1 cellular context compared by ENCODE assay signal in genomic region chr2:226799976-226800940, GRCh38.
TF ChIP-seq lines count a peak whose summit lies in the region.

No MANE protein-coding gene starts in this region.

TF ChIP-seq in HepG2, 621 proteins besides CTCF, POLR2A, EP300 and RAD21 (continued from another document and continues in another):
- peak; percentile 88 for TF ChIP-seq ZHX1 (CRISPR knock-in tag; IDR thresholded peaks at IDR 0.05; ENCODE audit: low read depth)
- peak; percentile 35; the same call in 1 of the 2 replicates for TF ChIP-seq KDM4B (CRISPR knock-in tag; IDR thresholded peaks at IDR 0.05)
- TF ChIP-seq ZNF576 (CRISPR knock-in tag; IDR thresholded peaks at IDR 0.05), result no peak
- TF ChIP-seq ZNF33B (CRISPR knock-in tag; IDR thresholded peaks at IDR 0.05), result peak; percentile 59; the same call in 1 of the 2 replicates
- TF ChIP-seq SP5 (CRISPR knock-in tag; IDR thresholded peaks at IDR 0.05; ENCODE audit: borderline replicate concordance, low read depth), result peak; percentile 98
- peak; percentile 86 for TF ChIP-seq TFE3 (CRISPR knock-in tag; IDR thresholded peaks at IDR 0.05)
- peak; percentile 28 for TF ChIP-seq IKZF4 (CRISPR knock-in tag; IDR thresholded peaks at IDR 0.05; ENCODE audit: borderline replicate concordance, low read depth, not compliant biosample characterization)
- peak; percentile 68; the same call in 1 of the 2 replicates for TF ChIP-seq ZHX2 (IDR thresholded peaks at IDR 0.05; ENCODE audit: low read depth)
- peak; percentile 28; the same call in 1 of the 2 replicates for TF ChIP-seq ZHX2 (CRISPR knock-in tag; IDR thresholded peaks at IDR 0.05; ENCODE audit: borderline replicate concordance)
- TF ChIP-seq ATF6 (CRISPR knock-in tag; conservative IDR thresholded peaks at IDR 0.05), result no peak; the same call in 1 of the 2 replicates
- TF ChIP-seq ZNF329 (CRISPR knock-in tag; IDR thresholded peaks at IDR 0.05; ENCODE audit: low read depth), result no peak
- TF ChIP-seq NFE2L1 (CRISPR knock-in tag; IDR thresholded peaks at IDR 0.05; ENCODE audit: borderline replicate concordance), result no peak
- peak; percentile 89 for TF ChIP-seq RBAK (CRISPR knock-in tag; IDR thresholded peaks at IDR 0.05)
- no peak for TF ChIP-seq ELK4 (CRISPR knock-in tag; IDR thresholded peaks at IDR 0.05; ENCODE audit: borderline replicate concordance)
- TF ChIP-seq DMAP1 (CRISPR knock-in tag; IDR thresholded peaks at IDR 0.05), result peak; percentile 73
- no peak for TF ChIP-seq RFX5 (IDR thresholded peaks at IDR 0.05; ENCODE audit: low read depth, low read length)
- no peak for TF ChIP-seq CREBL2 (CRISPR knock-in tag; IDR thresholded peaks at IDR 0.05; ENCODE audit: borderline replicate concordance)
- peak; percentile 100 for TF ChIP-seq RARA (CRISPR knock-in tag; IDR thresholded peaks at IDR 0.05)
- TF ChIP-seq THAP8 (CRISPR knock-in tag; IDR thresholded peaks at IDR 0.05; ENCODE audit: borderline replicate concordance), result 0 out of 2 replicates have a peak, but pooled peaks have one; percentile 12
- peak; percentile 39 for TF ChIP-seq KLF12 (CRISPR knock-in tag; IDR thresholded peaks at IDR 0.05; ENCODE audit: borderline replicate concordance)
- TF ChIP-seq ARID2 (CRISPR knock-in tag; IDR thresholded peaks at IDR 0.05; ENCODE audit: borderline replicate concordance), result 0 out of 2 replicates have a peak, but pooled peaks have one; percentile 50
- peak; percentile 73 for TF ChIP-seq ZNF414 (CRISPR knock-in tag; IDR thresholded peaks at IDR 0.05)
- peak; percentile 49; the same call in 1 of the 2 replicates for TF ChIP-seq POLR2G (IDR thresholded peaks at IDR 0.05; ENCODE audit: low read depth, low read length)
- no peak for TF ChIP-seq TIGD3 (CRISPR knock-in tag; IDR thresholded peaks at IDR 0.05; ENCODE audit: borderline replicate concordance)
- TF ChIP-seq ARID3A (IDR thresholded peaks at IDR 0.05; ENCODE audit: low read depth, low read length), result peak; percentile 70
- no peak for TF ChIP-seq GLMP (CRISPR knock-in tag; IDR thresholded peaks at IDR 0.05; ENCODE audit: borderline replicate concordance)
- TF ChIP-seq ZGPAT (CRISPR knock-in tag; IDR thresholded peaks at IDR 0.05), result peak; percentile 92
